Comparison of ENCODE assay signal across 11 cellular contexts in the genomic region with DNA sequence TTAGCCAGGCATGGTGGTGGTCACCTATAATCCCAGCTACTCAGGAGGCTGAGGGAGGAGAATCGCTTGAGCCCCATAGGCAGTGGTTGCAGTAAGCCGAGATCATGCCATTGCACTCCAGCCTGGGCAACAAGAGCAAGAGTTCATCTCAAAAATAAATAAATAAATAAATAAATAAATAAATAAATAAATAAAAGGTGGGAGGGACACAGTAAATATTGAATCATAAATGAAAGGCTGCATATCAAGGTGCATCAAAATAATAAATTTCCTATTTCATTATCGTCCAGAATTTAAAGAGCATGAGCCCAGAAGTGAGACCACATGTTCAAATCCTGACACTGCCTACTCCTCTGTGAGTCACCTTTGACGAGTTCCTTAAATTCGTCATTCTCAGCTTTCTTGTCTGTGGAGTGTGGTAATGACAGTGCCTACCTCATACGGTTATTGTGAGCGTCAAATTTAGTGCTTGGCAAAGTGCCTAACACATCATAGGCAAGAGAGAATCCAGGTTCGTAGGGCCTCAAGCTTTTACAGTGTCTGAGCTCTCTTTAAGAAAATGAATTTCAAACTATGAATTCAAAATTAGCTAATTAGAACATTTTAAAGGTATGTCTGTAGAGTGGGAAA. TPM values are rescaled to one million over a fixed set of nuclear protein-coding genes. Genes with fewer than 3 reads are reported as not detected.
DNase-seq lines count a peak whose midpoint lies in the region; ATAC-seq and TF ChIP-seq lines count a peak whose summit lies in the region.
"Had no signal": no experiment of that assay in that cellular context is flagged by ENCODE, and none has a peak within 500 bp of the region (broad histone marks: within the 10 kb centered on the region; RNA-seq: fewer than 3 reads in every experiment).

No MANE protein-coding gene starts in this region.

- no peak for ATAC-seq in GM19395 (IDR thresholded peaks at IDR 0.05; ENCODE audit: unreplicated experiment)
- ATAC-seq in GM18517 (IDR thresholded peaks at IDR 0.05; ENCODE audit: unreplicated experiment), result no peak
- no peak for ATAC-seq in CD8-positive, alpha-beta T cell

- no peak for TF ChIP-seq RAD21 in Ishikawa (IDR thresholded peaks at IDR 0.05; ENCODE audit: low read depth)

- intact Hi-C loops in CD8-positive, alpha-beta T cell (cut with DNase I, micrococcal nuclease), result no loop called here

- H3K27ac Mint-ChIP-seq in CD8-positive, alpha-beta T cell, result no peak overlapping the region

- TF ChIP-seq EP300 in Ishikawa (IDR thresholded peaks at IDR 0.05; ENCODE audit: borderline replicate concordance), result no peak

- DNase-seq in DMS153 treated with DMSO at 0.1 percent for 48 hours (lab: John Stamatoyannopoulos, UW; ENCODE audit: unreplicated experiment) (peak; percentile 24), amniotic epithelial cell (ENCODE audit: low read depth) (peak; percentile 66), kidney epithelial cell (ENCODE audit: low read depth) (peak; percentile 23), hepatic stellate cell (ENCODE audit: low spot score) (no peak)
- DNase-seq in CD8-positive, alpha-beta T cell, result no peak
- DNase-seq: heart left ventricle, Right ventricle myocardium superior had no signal

- H3K36me3 ChIP-seq in kidney epithelial cell (ENCODE audit: control insufficient read depth, insufficient read depth, low read length), result no peaks in the 10 kb centered on the region
- H3K36me3 ChIP-seq in CD8-positive, alpha-beta T cell (ENCODE audit: insufficient read depth, low read length), result no peaks in the 10 kb centered on the region
- H3K36me3 ChIP-seq: heart left ventricle, thoracic aorta had no signal

- no peaks in the 10 kb centered on the region for H3K9me3 Mint-ChIP-seq in CD8-positive, alpha-beta T cell

- no peak for TF ChIP-seq CTCF in kidney epithelial cell (IDR thresholded peaks at IDR 0.05; ENCODE audit: insufficient read depth, low read length, poor library complexity, severe bottlenecking)
- TF ChIP-seq CTCF in CD8-positive, alpha-beta T cell (IDR thresholded peaks at IDR 0.05), result no peak

- H3K27me3 Mint-ChIP-seq in CD8-positive, alpha-beta T cell (ENCODE audit: low read depth), result no peaks in the 10 kb centered on the region

- H3K4me1 Mint-ChIP-seq in CD8-positive, alpha-beta T cell (ENCODE audit: low read depth), result no peaks in the 10 kb centered on the region

- H3K27ac ChIP-seq in CD8-positive, alpha-beta T cell (ENCODE audit: low read depth, low read length), result no peak overlapping the region
- H3K27ac ChIP-seq: thoracic aorta had no signal

- H3K4me3 ChIP-seq in kidney epithelial cell (ENCODE audit: low read depth, low read length), result no peak overlapping the region
- no peak overlapping the region for H3K4me3 ChIP-seq in CD8-positive, alpha-beta T cell (ENCODE audit: low read depth, low read length)
- H3K4me3 ChIP-seq: heart left ventricle, thoracic aorta had no signal

- POLR2A ChIA-PET in CD8-positive, alpha-beta T cell (lab: Charles Lee), result no interaction called here

- H3K9me3 ChIP-seq in CD8-positive, alpha-beta T cell (ENCODE audit: low read length), result no peaks in the 10 kb centered on the region
- H3K9me3 ChIP-seq: heart left ventricle, thoracic aorta had no signal

- no peaks in the 10 kb centered on the region for H3K4me1 ChIP-seq in CD8-positive, alpha-beta T cell (ENCODE audit: insufficient read depth, low read length)

- H3K4me3 Mint-ChIP-seq in CD8-positive, alpha-beta T cell, result no peak overlapping the region

- CTCF ChIA-PET in CD8-positive, alpha-beta T cell (lab: Charles Lee), result no interaction called here

- no peaks in the 10 kb centered on the region for H3K27me3 ChIP-seq in kidney epithelial cell (ENCODE audit: control insufficient read depth, insufficient read depth, low read length)
- H3K27me3 ChIP-seq in CD8-positive, alpha-beta T cell (ENCODE audit: insufficient read depth, low read length), result no peaks in the 10 kb centered on the region
- H3K27me3 ChIP-seq: heart left ventricle had no signal

- H3K36me3 Mint-ChIP-seq in CD8-positive, alpha-beta T cell, result peaks cover 2% of the 10 kb centered on the region

TF ChIP-seq in Ishikawa, 13 proteins besides CTCF, POLR2A, EP300 and RAD21:
- no peak for TF ChIP-seq TEAD4 (IDR thresholded peaks at IDR 0.05)
- no peak for TF ChIP-seq CEBPB (IDR thresholded peaks at IDR 0.05)
- TF ChIP-seq, protein P1, sequence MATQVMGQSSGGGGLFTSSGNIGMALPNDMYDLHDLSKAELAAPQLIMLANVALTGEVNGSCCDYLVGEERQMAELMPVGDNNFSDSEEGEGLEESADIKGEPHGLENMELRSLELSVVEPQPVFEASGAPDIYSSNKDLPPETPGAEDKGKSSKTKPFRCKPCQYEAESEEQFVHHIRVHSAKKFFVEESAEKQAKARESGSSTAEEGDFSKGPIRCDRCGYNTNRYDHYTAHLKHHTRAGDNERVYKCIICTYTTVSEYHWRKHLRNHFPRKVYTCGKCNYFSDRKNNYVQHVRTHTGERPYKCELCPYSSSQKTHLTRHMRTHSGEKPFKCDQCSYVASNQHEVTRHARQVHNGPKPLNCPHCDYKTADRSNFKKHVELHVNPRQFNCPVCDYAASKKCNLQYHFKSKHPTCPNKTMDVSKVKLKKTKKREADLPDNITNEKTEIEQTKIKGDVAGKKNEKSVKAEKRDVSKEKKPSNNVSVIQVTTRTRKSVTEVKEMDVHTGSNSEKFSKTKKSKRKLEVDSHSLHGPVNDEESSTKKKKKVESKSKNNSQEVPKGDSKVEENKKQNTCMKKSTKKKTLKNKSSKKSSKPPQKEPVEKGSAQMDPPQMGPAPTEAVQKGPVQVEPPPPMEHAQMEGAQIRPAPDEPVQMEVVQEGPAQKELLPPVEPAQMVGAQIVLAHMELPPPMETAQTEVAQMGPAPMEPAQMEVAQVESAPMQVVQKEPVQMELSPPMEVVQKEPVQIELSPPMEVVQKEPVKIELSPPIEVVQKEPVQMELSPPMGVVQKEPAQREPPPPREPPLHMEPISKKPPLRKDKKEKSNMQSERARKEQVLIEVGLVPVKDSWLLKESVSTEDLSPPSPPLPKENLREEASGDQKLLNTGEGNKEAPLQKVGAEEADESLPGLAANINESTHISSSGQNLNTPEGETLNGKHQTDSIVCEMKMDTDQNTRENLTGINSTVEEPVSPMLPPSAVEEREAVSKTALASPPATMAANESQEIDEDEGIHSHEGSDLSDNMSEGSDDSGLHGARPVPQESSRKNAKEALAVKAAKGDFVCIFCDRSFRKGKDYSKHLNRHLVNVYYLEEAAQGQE (IDR thresholded peaks at IDR 0.05; ENCODE audit: low read depth), result no peak
- TF ChIP-seq, protein P2, sequence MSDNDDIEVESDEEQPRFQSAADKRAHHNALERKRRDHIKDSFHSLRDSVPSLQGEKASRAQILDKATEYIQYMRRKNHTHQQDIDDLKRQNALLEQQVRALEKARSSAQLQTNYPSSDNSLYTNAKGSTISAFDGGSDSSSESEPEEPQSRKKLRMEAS (IDR thresholded peaks at IDR 0.05), result no peak
- no peak for TF ChIP-seq ZBTB7A (IDR thresholded peaks at IDR 0.05; ENCODE audit: low read depth)
- no peak for TF ChIP-seq TCF12 (IDR thresholded peaks at IDR 0.05; ENCODE audit: low read depth)
- peak; percentile 55; the same call in 1 of the 2 replicates for TF ChIP-seq CREB1 (IDR thresholded peaks at IDR 0.05; ENCODE audit: low read depth)

RNA-seq across cellular contexts. Expression of a gene that starts 49.9 kb away (rescaled TPM):
- 9.0 TPM in 2 replicates for total RNA-seq in kidney epithelial cell
- 1 to 10 TPM; 1.5 to 1.7 TPM for total RNA-seq in CD8-positive, alpha-beta T cell

Comparison
In these comparisons a context has a peak if more than half of its experiments do, and no peak if none do; other contexts are left out.
1. DNase-seq: peak in DMS153 treated with DMSO at 0.1 percent for 48 hours (single experiment), amniotic epithelial cell (single experiment) and kidney epithelial cell (single experiment); none in hepatic stellate cell (single experiment) and CD8-positive, alpha-beta T cell (0 of 7).